In genomic region chr2:130354135-130354420, GRCh38 we compare ENCODE assay signal across 14 cellular contexts. TPM values are rescaled to one million over a fixed set of nuclear protein-coding genes. Genes with fewer than 3 reads are reported as not detected.
DNase-seq lines count a peak whose midpoint lies in the region; ATAC-seq, FAIRE-seq and TF ChIP-seq lines count a peak whose summit lies in the region.
"Had no signal": no experiment of that assay in that cellular context is flagged by ENCODE, and none has a peak within 500 bp of the region (broad histone marks: within the 10 kb centered on the region; RNA-seq: fewer than 3 reads in every experiment).

No MANE protein-coding gene starts in this region.

- no peak overlapping the region for H3K27ac Mint-ChIP-seq in activated CD8-positive, alpha-beta T cell treated with anti-CD3 and anti-CD28 coated beads for 36 hours
- H3K27ac Mint-ChIP-seq in activated CD8-positive, alpha-beta T cell treated with anti-CD3 and anti-CD28 coated beads, Interleukin-2, amount 10 ng/mL, durations not matched to agents 7 days and 5 days = no peak overlapping the region
- H3K27ac Mint-ChIP-seq in astrocyte (ENCODE audit: unreplicated experiment) (no peak overlapping the region), neural crest cell (ENCODE audit: unreplicated experiment) (no peak overlapping the region)

- no peak for FAIRE-seq in astrocyte (lab: Jason Lieb, UNC)

- H3K9me3 Mint-ChIP-seq in activated CD8-positive, alpha-beta T cell treated with anti-CD3 and anti-CD28 coated beads for 36 hours = no peaks in the 10 kb centered on the region
- no peaks in the 10 kb centered on the region for H3K9me3 Mint-ChIP-seq in activated CD8-positive, alpha-beta T cell treated with anti-CD3 and anti-CD28 coated beads, Interleukin-2, amount 10 ng/mL, durations not matched to agents 7 days and 5 days (ENCODE audit: insufficient read depth)
- H3K9me3 Mint-ChIP-seq in astrocyte (ENCODE audit: unreplicated experiment) = no peaks in the 10 kb centered on the region
- H3K9me3 Mint-ChIP-seq in neural crest cell = no peaks in the 10 kb centered on the region

- H2AFZ ChIP-seq in GM23248 = no peak overlapping the region
- no peak overlapping the region for H2AFZ ChIP-seq in astrocyte (ENCODE audit: low read depth, low read length)

- in situ Hi-C loops in GM23248 (cut with MboI) = no loop called here

- no peaks in the 10 kb centered on the region for H3K4me1 ChIP-seq in GM23248 (ENCODE audit: insufficient read depth)
- peaks cover 7% of the 10 kb centered on the region for H3K4me1 ChIP-seq in astrocyte (ENCODE audit: insufficient read depth, low read length)

- H3K4me3 Mint-ChIP-seq in activated CD8-positive, alpha-beta T cell treated with anti-CD3 and anti-CD28 coated beads for 36 hours = peak overlapping the region; percentile 66
- no peak overlapping the region for H3K4me3 Mint-ChIP-seq in activated CD8-positive, alpha-beta T cell treated with anti-CD3 and anti-CD28 coated beads, Interleukin-2, amount 10 ng/mL, durations not matched to agents 7 days and 5 days
- peak overlapping the region; percentile 84 for H3K4me3 Mint-ChIP-seq in astrocyte (ENCODE audit: unreplicated experiment)
- peak overlapping the region; percentile 83 for H3K4me3 Mint-ChIP-seq in neural crest cell

- CTCF ChIA-PET in activated CD8-positive, alpha-beta T cell treated with anti-CD3 and anti-CD28 coated beads for 36 hours (lab: Charles Lee) = interaction anchor here (0.9 to 2.9 kb wide), 2 partner anchors 18 to 23 kb away, joined by 3 to 10 read pairs; no protein-coding TSS in a partner anchor
- CTCF ChIA-PET in activated CD8-positive, alpha-beta T cell treated with anti-CD3 and anti-CD28 coated beads, Interleukin-2, amount 10 ng/mL, durations not matched to agents 7 days and 5 days (lab: Charles Lee) = interaction anchor here (1.9 to 4.7 kb wide), 2 partner anchors 11 to 19 kb away, joined by 7 to 13 read pairs; partner anchors contain the start of gene IMP4

- TF ChIP-seq CTCF in activated CD8-positive, alpha-beta T cell treated with anti-CD3 and anti-CD28 coated beads for 36 hours (IDR thresholded peaks at IDR 0.05) = no peak
- TF ChIP-seq CTCF in astrocyte (IDR thresholded peaks at IDR 0.05; ENCODE audit: insufficient read depth, low read depth, low read length) (no peak), neural crest cell (conservative IDR thresholded peaks at IDR 0.05) (no peak)

- DNase-seq in activated CD8-positive, alpha-beta T cell treated with anti-CD3 and anti-CD28 coated beads for 36 hours = no peak
- DNase-seq in activated CD8-positive, alpha-beta T cell treated with anti-CD3 and anti-CD28 coated beads, Interleukin-2, amount 10 ng/mL, durations not matched to agents 7 days and 5 days = no peak
- peak; percentile 24 for DNase-seq in GM23248
- DNase-seq in astrocyte (ENCODE audit: low read depth) = no peak
- DNase-seq in neural crest cell (ENCODE audit: low read depth, low spot score) = no peak
- DNase-seq in SKM-1 treated with dmso at 0.1 percent for 144 hours (lab: John Stamatoyannopoulos, UW; ENCODE audit: unreplicated experiment) = no peak
- DNase-seq in Kasumi-1 (lab: John Stamatoyannopoulos, UW) = no peak
- no peak for DNase-seq in stimulated activated CD4-positive, alpha-beta T cell treated with anti-CD3 and anti-CD28 coated beads, Interleukin-12 subunit alpha, Interleukin-12 subunit beta, amount 100 ng/mL, for 4 hours
- DNase-seq: cerebellar nuclear complex, KBM-7, left ventricle myocardium superior, NCI-H1105, NCI-H226 had no signal

- WGBS in GM23248 (ENCODE audit: low coverage in 1 of 2, low lambda C conversion rate in 2 of 2, missing lambda C conversion rate in 2 of 2), 2 experiments = 57 to 61% methylated on average over 1 of the region's 1 CpG

- no peaks in the 10 kb centered on the region for H3K79me2 ChIP-seq in GM23248 (ENCODE audit: insufficient read depth)
- no peaks in the 10 kb centered on the region for H3K79me2 ChIP-seq in astrocyte (ENCODE audit: insufficient read depth, low read length)

- peaks cover 5% of the 10 kb centered on the region for H3K36me3 Mint-ChIP-seq in activated CD8-positive, alpha-beta T cell treated with anti-CD3 and anti-CD28 coated beads for 36 hours (ENCODE audit: low read depth)
- H3K36me3 Mint-ChIP-seq in activated CD8-positive, alpha-beta T cell treated with anti-CD3 and anti-CD28 coated beads, Interleukin-2, amount 10 ng/mL, durations not matched to agents 7 days and 5 days (ENCODE audit: low read depth) = peaks cover 2% of the 10 kb centered on the region
- H3K36me3 Mint-ChIP-seq in astrocyte (ENCODE audit: low read depth, unreplicated experiment) = no peaks in the 10 kb centered on the region
- no peaks in the 10 kb centered on the region for H3K36me3 Mint-ChIP-seq in neural crest cell (ENCODE audit: low read depth)

- H3K4me2 ChIP-seq in GM23248 (ENCODE audit: unreplicated experiment) (no peak overlapping the region), astrocyte (ENCODE audit: low read length) (no peak overlapping the region)

- H3F3A ChIP-seq in GM23248 (ENCODE audit: insufficient read depth) = peaks cover 5% of the 10 kb centered on the region; the same call in 1 of the 2 replicates

- H3K27ac ChIP-seq in GM23248 (no peak overlapping the region), astrocyte (ENCODE audit: low read depth, low read length) (no peak overlapping the region)
- H3K27ac ChIP-seq: SJSA1 had no signal

- no peaks in the 10 kb centered on the region for H3K9me2 ChIP-seq in GM23248 (ENCODE audit: insufficient read depth)

- POLR2A ChIA-PET in activated CD8-positive, alpha-beta T cell treated with anti-CD3 and anti-CD28 coated beads for 36 hours (lab: Charles Lee) = interaction anchor here (1.1 to 5.8 kb wide), 2 partner anchors 11 to 35 kb away, joined by 3 to 65 read pairs; partner anchors contain the start of gene IMP4
- POLR2A ChIA-PET in activated CD8-positive, alpha-beta T cell treated with anti-CD3 and anti-CD28 coated beads, Interleukin-2, amount 10 ng/mL, durations not matched to agents 7 days and 5 days (lab: Charles Lee) = interaction anchor here (4.7 kb wide), 1 partner anchor 11 kb away, joined by 31 read pairs; the partner anchor contains the start of gene IMP4

- no peaks in the 10 kb centered on the region for H3K36me3 ChIP-seq in GM23248 (ENCODE audit: low read depth)
- no peaks in the 10 kb centered on the region for H3K36me3 ChIP-seq in astrocyte (ENCODE audit: insufficient read depth, low read length)

- intact Hi-C loops in activated CD8-positive, alpha-beta T cell treated with anti-CD3 and anti-CD28 coated beads for 36 hours (cut with micrococcal nuclease) = no loop called here

- H3K4me1 Mint-ChIP-seq in activated CD8-positive, alpha-beta T cell treated with anti-CD3 and anti-CD28 coated beads for 36 hours (ENCODE audit: low read depth) = peaks cover 14% of the 10 kb centered on the region
- H3K4me1 Mint-ChIP-seq in activated CD8-positive, alpha-beta T cell treated with anti-CD3 and anti-CD28 coated beads, Interleukin-2, amount 10 ng/mL, durations not matched to agents 7 days and 5 days (ENCODE audit: low read depth) = peaks cover 17% of the 10 kb centered on the region
- peaks cover 2% of the 10 kb centered on the region for H3K4me1 Mint-ChIP-seq in astrocyte (ENCODE audit: low read depth, unreplicated experiment)
- peaks cover 38% of the 10 kb centered on the region for H3K4me1 Mint-ChIP-seq in neural crest cell

- H3K9me3 ChIP-seq in GM23248 (ENCODE audit: low read depth) (no peaks in the 10 kb centered on the region), astrocyte (ENCODE audit: insufficient read depth, low read depth, low read length) (no peaks in the 10 kb centered on the region)

- H3K9ac ChIP-seq in GM23248 = no peak overlapping the region
- H3K9ac ChIP-seq in astrocyte (ENCODE audit: low read length) = no peak overlapping the region

- no peak for ATAC-seq in activated CD8-positive, alpha-beta T cell treated with anti-CD3 and anti-CD28 coated beads for 36 hours
- ATAC-seq in activated CD8-positive, alpha-beta T cell treated with anti-CD3 and anti-CD28 coated beads, Interleukin-2, amount 10 ng/mL, durations not matched to agents 7 days and 5 days = no peak
- ATAC-seq: left ventricle myocardium superior had no signal

- no peaks in the 10 kb centered on the region for H3K27me3 Mint-ChIP-seq in activated CD8-positive, alpha-beta T cell treated with anti-CD3 and anti-CD28 coated beads for 36 hours
- H3K27me3 Mint-ChIP-seq in activated CD8-positive, alpha-beta T cell treated with anti-CD3 and anti-CD28 coated beads, Interleukin-2, amount 10 ng/mL, durations not matched to agents 7 days and 5 days (ENCODE audit: low read depth) = peaks cover 4% of the 10 kb centered on the region
- H3K27me3 Mint-ChIP-seq in astrocyte (ENCODE audit: low read depth, unreplicated experiment) (peaks cover 10% of the 10 kb centered on the region), neural crest cell (ENCODE audit: low read depth) (no peaks in the 10 kb centered on the region)

- H4K20me1 ChIP-seq in GM23248 (ENCODE audit: insufficient read depth) (no peaks in the 10 kb centered on the region), astrocyte (ENCODE audit: insufficient read depth, low read length) (peaks cover 24% of the 10 kb centered on the region)

- H3K27me3 ChIP-seq in GM23248 (replicated peaks; ENCODE audit: insufficient read depth) = no peaks in the 10 kb centered on the region
- H3K27me3 ChIP-seq in astrocyte (ENCODE audit: insufficient read depth, low read length) = no peaks in the 10 kb centered on the region
- H3K27me3 ChIP-seq: SJSA1 had no signal

- no peak overlapping the region for H3K4me3 ChIP-seq in GM23248
- H3K4me3 ChIP-seq in astrocyte (ENCODE audit: insufficient read depth, low read depth, low read length) = no peak overlapping the region
- H3K4me3 ChIP-seq: SJSA1 had no signal

RNA-seq across cellular contexts. Expression of gene PTPN18, which starts 1.8 kb away (rescaled TPM):
- total RNA-seq in activated CD8-positive, alpha-beta T cell treated with anti-CD3 and anti-CD28 coated beads for 36 hours = 10 to 100 TPM; 32.9 to 35.4 TPM
- total RNA-seq in activated CD8-positive, alpha-beta T cell treated with anti-CD3 and anti-CD28 coated beads, Interleukin-2, amount 10 ng/mL, durations not matched to agents 7 days and 5 days = 10 to 100 TPM; 67.0 to 71.9 TPM
- 17.5 and 24.3 TPM in 2 replicates for total RNA-seq in GM23248 (2014; rRNA removed; shearing (Covaris generic))
- 19.1 and 19.2 TPM in 2 replicates for polyA plus RNA-seq in GM23248 (2016; fragmentation: Nextera tagmentation; extraction: Ambion mirVana)
- total RNA-seq in astrocyte (9.9 and 10.4 TPM in 2 replicates), neural crest cell (30.4 and 31.3 TPM in 2 replicates)

RNA-seq across cellular contexts. Expression of gene IMP4, which starts 11.4 kb away (rescaled TPM):
- 100 to 1,000 TPM; 160 to 163 TPM for total RNA-seq in activated CD8-positive, alpha-beta T cell treated with anti-CD3 and anti-CD28 coated beads for 36 hours
- total RNA-seq in activated CD8-positive, alpha-beta T cell treated with anti-CD3 and anti-CD28 coated beads, Interleukin-2, amount 10 ng/mL, durations not matched to agents 7 days and 5 days = 10 to 100 TPM; 80.7 to 88.6 TPM
- 109 and 110 TPM in 2 replicates for total RNA-seq in GM23248 (2014; rRNA removed; shearing (Covaris generic))
- 79.1 and 90.4 TPM in 2 replicates for polyA plus RNA-seq in GM23248 (2016; fragmentation: Nextera tagmentation; extraction: Ambion mirVana)
- total RNA-seq in astrocyte = 65.5 and 78.9 TPM in 2 replicates
- total RNA-seq in neural crest cell = 62.1 and 69.1 TPM in 2 replicates
